In genomic region chr15:80160570-80161156, GRCh38 we compare ENCODE assay signal across 8 cellular contexts. TPM values are rescaled to one million over a fixed set of nuclear protein-coding genes. Genes with fewer than 3 reads are reported as not detected.
DNase-seq lines count a peak whose midpoint lies in the region; ATAC-seq and TF ChIP-seq lines count a peak whose summit lies in the region.

No MANE protein-coding gene starts in this region.

- intact Hi-C loops in activated CD4-positive, alpha-beta T cell treated with anti-CD3 and anti-CD28 coated beads for 36 hours (cut with DNase I, micrococcal nuclease), result loop anchor here in 1 of 2 experiments (1.0 to 2.0 kb wide), 2 partner anchors 8 to 102 kb away; partner anchors contain the start of genes FAH and ZFAND6
- intact Hi-C loops in Panc1 (cut with micrococcal nuclease; ENCODE audit: unreplicated experiment), result no loop called here

- peaks cover 49% of the 10 kb centered on the region for H3K36me3 Mint-ChIP-seq in activated CD4-positive, alpha-beta T cell treated with anti-CD3 and anti-CD28 coated beads for 36 hours (ENCODE audit: low read depth)
- H3K36me3 Mint-ChIP-seq in chondrocyte (ENCODE audit: low read depth), result peaks cover 10% of the 10 kb centered on the region

- peak; percentile 96 for ATAC-seq in activated CD4-positive, alpha-beta T cell treated with anti-CD3 and anti-CD28 coated beads for 36 hours
- ATAC-seq in HG02678 (IDR thresholded peaks at IDR 0.05; ENCODE audit: unreplicated experiment), result peak; percentile 72
- ATAC-seq in Panc1, result peak; percentile 51; the same call in 1 of the 2 replicates

- TF ChIP-seq CTCF in Panc1 (IDR thresholded peaks at IDR 0.05), result no peak
- no peak for TF ChIP-seq CTCF in chondrocyte (IDR thresholded peaks at IDR 0.05)

- no peaks in the 10 kb centered on the region for H3K27me3 Mint-ChIP-seq in activated CD4-positive, alpha-beta T cell treated with anti-CD3 and anti-CD28 coated beads for 36 hours
- H3K27me3 Mint-ChIP-seq in chondrocyte (ENCODE audit: low read depth), result no peaks in the 10 kb centered on the region

- CTCF ChIA-PET in activated CD4-positive, alpha-beta T cell treated with anti-CD3 and anti-CD28 coated beads for 36 hours (lab: Charles Lee), result interaction anchor here (0.5 to 0.9 kb wide), 4 partner anchors 14 to 563 kb away, joined by 3 to 6 read pairs (median 5); no protein-coding TSS in a partner anchor
- CTCF ChIA-PET in Panc1 (lab: Charles Lee), result no interaction called here

- no peak overlapping the region for H3K4me3 ChIP-seq in Panc1 (ENCODE audit: low read depth in 2 of 2, low read length in 2 of 2)

- H3K27ac ChIP-seq in Panc1 (ENCODE audit: low read length), result no peak overlapping the region

- H3K27ac Mint-ChIP-seq in activated CD4-positive, alpha-beta T cell treated with anti-CD3 and anti-CD28 coated beads for 36 hours, result peak overlapping the region; percentile 70
- H3K27ac Mint-ChIP-seq in chondrocyte (ENCODE audit: unreplicated experiment), result peak overlapping the region; percentile 57

- in situ Hi-C loops in Panc1 (cut with HindIII; ENCODE audit: low pct_unique_long_range_greater_than_20kb, low sequenced_read_pairs), result no loop called here

- H3K27me3 ChIP-seq in Panc1 (ENCODE audit: control insufficient read depth, insufficient read depth, low read length), result no peaks in the 10 kb centered on the region

- peaks cover 24% of the 10 kb centered on the region for H3K4me1 Mint-ChIP-seq in activated CD4-positive, alpha-beta T cell treated with anti-CD3 and anti-CD28 coated beads for 36 hours
- peaks cover 18% of the 10 kb centered on the region for H3K4me1 Mint-ChIP-seq in chondrocyte (ENCODE audit: low read depth)

- H3K9me3 Mint-ChIP-seq in activated CD4-positive, alpha-beta T cell treated with anti-CD3 and anti-CD28 coated beads for 36 hours (ENCODE audit: low read depth), result no peaks in the 10 kb centered on the region
- H3K9me3 Mint-ChIP-seq in chondrocyte (ENCODE audit: low read depth), result no peaks in the 10 kb centered on the region

- POLR2A ChIA-PET in activated CD4-positive, alpha-beta T cell treated with anti-CD3 and anti-CD28 coated beads for 36 hours (lab: Charles Lee), result interaction anchor here (0.6 kb wide), 1 partner anchor 1404 kb away, joined by 5 read pairs; no protein-coding TSS in a partner anchor
- POLR2A ChIA-PET in Panc1 (lab: Charles Lee), result interaction anchor here (0.6 kb wide), 1 partner anchor 76 kb away, joined by 4 read pairs; no protein-coding TSS in a partner anchor

- no peaks in the 10 kb centered on the region for H3K36me3 ChIP-seq in Panc1 (ENCODE audit: control insufficient read depth, insufficient read depth, low read length)

- no peaks in the 10 kb centered on the region for H3K9me3 ChIP-seq in Panc1 (ENCODE audit: control insufficient read depth, insufficient read depth, low read depth, low read length)

- no peak overlapping the region for H3K4me3 Mint-ChIP-seq in activated CD4-positive, alpha-beta T cell treated with anti-CD3 and anti-CD28 coated beads for 36 hours
- H3K4me3 Mint-ChIP-seq in chondrocyte (ENCODE audit: unreplicated experiment), result no peak overlapping the region

- H3K4me1 ChIP-seq in Panc1 (ENCODE audit: control insufficient read depth, insufficient read depth, low read length), result no peaks in the 10 kb centered on the region; the same call in 1 of the 2 replicates

- DNase-seq in activated CD4-positive, alpha-beta T cell treated with anti-CD3 and anti-CD28 coated beads for 36 hours, result peak; percentile 77
- DNase-seq in activated CD4-positive, alpha-beta T cell treated with anti-CD3 and anti-CD28 coated beads for 1 hour, result no peak
- DNase-seq in Panc1 (ENCODE audit: low read depth, low spot score), result no peak
- no peak for DNase-seq in chondrocyte (ENCODE audit: low spot score)
- DNase-seq in medulla oblongata (ENCODE audit: extremely low spot score), result peak; percentile 87
- peak; percentile 79 for DNase-seq in ureter (ENCODE audit: low spot score)
- no peak for DNase-seq in NCI-H774 (lab: John Stamatoyannopoulos, UW)

- no TSS peak for BruUV-seq in Panc1 (replicated peaks; lab: Mats Ljungman, UMichigan)

RNA-seq across cellular contexts. Expression of gene FAH, which starts 7.9 kb away (rescaled TPM):
- total RNA-seq in activated CD4-positive, alpha-beta T cell treated with anti-CD3 and anti-CD28 coated beads for 36 hours, result 10 to 100 TPM; 41.1 to 44.3 TPM
- total RNA-seq in Panc1 (2021; ENCODE audit: unreplicated experiment), result 38.0 TPM
- polyA plus RNA-seq in Panc1 (2012; ENCODE audit: insufficient read length), result 32.5 TPM
- total RNA-seq in chondrocyte, result 16.2 to 18.1 TPM (median 17.1 TPM) in 3 replicates
- total RNA-seq in ureter, result 34.9 TPM

Comparison
In these comparisons a context has a peak if more than half of its experiments do, and no peak if none do; other contexts are left out.
1. DNase-seq: peak in activated CD4-positive, alpha-beta T cell treated with anti-CD3 and anti-CD28 coated beads for 36 hours (single experiment), medulla oblongata (single experiment) and ureter (single experiment); none in activated CD4-positive, alpha-beta T cell treated with anti-CD3 and anti-CD28 coated beads for 1 hour (single experiment), Panc1 (single experiment), chondrocyte (single experiment) and NCI-H774 (single experiment).
2. Peak in every context shown above with its lines, with median percentiles within 50 percentile points of each other: ATAC-seq.